10 cellular contexts compared by ENCODE assay signal in the genomic region with DNA sequence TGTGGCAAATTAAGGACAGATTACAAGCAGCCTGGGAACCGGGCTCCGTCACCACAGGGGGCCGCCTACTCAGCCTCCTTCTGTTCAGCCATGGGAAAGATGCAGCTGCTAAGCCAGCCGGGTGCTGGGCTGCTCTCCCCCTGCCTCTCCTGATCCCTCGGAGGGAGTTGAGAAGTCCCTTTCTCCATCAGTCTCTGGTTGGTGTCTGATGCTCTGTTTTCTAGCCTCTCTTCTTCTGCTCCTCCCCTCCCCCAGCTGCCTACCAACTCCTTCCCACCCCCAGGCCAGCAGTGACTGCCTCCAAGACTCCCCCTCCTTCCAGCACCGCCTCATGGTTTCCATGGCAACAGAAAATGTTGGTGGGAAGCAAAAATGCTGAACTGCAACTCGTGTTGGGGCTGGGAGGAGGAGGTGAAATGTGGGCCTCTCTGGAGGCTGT.
DNase-seq lines count a peak whose midpoint lies in the region; ATAC-seq, FAIRE-seq and TF ChIP-seq lines count a peak whose summit lies in the region.
"Had no signal": no experiment of that assay in that cellular context is flagged by ENCODE, and none has a peak within 500 bp of the region (broad histone marks: within the 10 kb centered on the region; RNA-seq: fewer than 3 reads in every experiment).

No MANE protein-coding gene starts in this region.

- H3K27me3 Mint-ChIP-seq in endothelial cell (ENCODE audit: unreplicated experiment): no peaks in the 10 kb centered on the region
- H3K27me3 Mint-ChIP-seq: IgD-negative memory B cell had no signal

- H3K36me3 Mint-ChIP-seq in endothelial cell (ENCODE audit: low read depth, unreplicated experiment): no peaks in the 10 kb centered on the region
- H3K36me3 Mint-ChIP-seq: IgD-negative memory B cell had no signal

- FAIRE-seq in D721Med (lab: Jason Lieb, UNC): no peak

- no peaks in the 10 kb centered on the region for H3K4me1 Mint-ChIP-seq in endothelial cell (ENCODE audit: unreplicated experiment)
- H3K4me1 Mint-ChIP-seq: IgD-negative memory B cell had no signal

- no peak for TF ChIP-seq POLR2A in NB4 (IDR thresholded peaks at IDR 0.05; ENCODE audit: extremely low read depth, insufficient read length)

- no peak overlapping the region for H3K4me3 ChIP-seq in NB4 (ENCODE audit: low read depth, low read length)

- peak; percentile 31 for ATAC-seq in GM19328 (IDR thresholded peaks at IDR 0.05; ENCODE audit: unreplicated experiment)
- no peak for ATAC-seq in GM21737 (IDR thresholded peaks at IDR 0.05; ENCODE audit: unreplicated experiment)

- no peaks in the 10 kb centered on the region for H3K9me3 Mint-ChIP-seq in endothelial cell (ENCODE audit: unreplicated experiment)

- DNase-seq in NB4 (ENCODE audit: low read depth): peak; percentile 56
- peak; percentile 4 for DNase-seq in endothelial cell (ENCODE audit: low spot score)
- peak; percentile 77 for DNase-seq in posterior vena cava (ENCODE audit: low spot score)
- DNase-seq in D721Med (ENCODE audit: insufficient read length, low spot score): no peak
- DNase-seq in effector CD8-positive, alpha-beta T cell (lab: John Stamatoyannopoulos, UW): no peak
- no peak for DNase-seq in NCI-H128 (lab: John Stamatoyannopoulos, UW; ENCODE audit: unreplicated experiment)
- DNase-seq: stimulated activated CD4-positive, alpha-beta T cell treated with anti-CD3 and anti-CD28 coated beads, Interleukin-12 subunit alpha, Interleukin-12 subunit beta, amount 100 ng/mL, for 4 hours had no signal

- intact Hi-C loops in posterior vena cava (cut with DNase I): no loop called here

- TF ChIP-seq CTCF in NB4 (IDR thresholded peaks at IDR 0.05; ENCODE audit: low read depth, low read length): no peak
- TF ChIP-seq CTCF in endothelial cell (IDR thresholded peaks at IDR 0.05; ENCODE audit: unreplicated experiment): no peak
- TF ChIP-seq CTCF in D721Med (IDR thresholded peaks at IDR 0.05; ENCODE audit: insufficient read depth, missing control alignments): no peak

- H3K4me3 Mint-ChIP-seq in endothelial cell (ENCODE audit: unreplicated experiment): no peak overlapping the region
- H3K4me3 Mint-ChIP-seq: IgD-negative memory B cell had no signal

- H3K27ac Mint-ChIP-seq in endothelial cell (ENCODE audit: unreplicated experiment): no peak overlapping the region
- H3K27ac Mint-ChIP-seq: IgD-negative memory B cell had no signal

Comparison
In these comparisons a context has a peak if more than half of its experiments do, and no peak if none do; other contexts are left out.
1. DNase-seq: peak in NB4 (single experiment), endothelial cell (single experiment) and posterior vena cava (single experiment); none in D721Med (single experiment), effector CD8-positive, alpha-beta T cell (single experiment) and NCI-H128 (single experiment).